32 cellular contexts compared by ENCODE assay signal in the genomic region with DNA sequence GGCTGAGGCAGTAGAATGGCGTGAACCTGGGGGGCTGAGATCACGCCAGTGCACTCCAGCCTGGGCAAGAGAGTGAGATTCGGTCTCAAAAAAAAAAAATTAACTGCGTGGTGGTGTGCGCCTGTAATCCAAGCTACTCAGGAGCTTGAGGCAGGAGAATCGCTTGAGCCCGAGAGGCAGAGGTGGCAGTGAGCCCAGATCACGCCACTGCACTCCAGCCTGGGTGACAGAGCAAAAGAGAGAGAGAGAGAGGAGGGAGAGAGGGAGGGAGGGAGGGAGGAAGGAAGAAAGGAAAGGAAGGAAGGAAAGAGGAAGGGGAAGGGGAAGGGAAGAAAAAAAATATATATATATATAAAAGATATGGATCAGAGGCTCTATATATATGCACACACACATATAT. TPM values are rescaled to one million over a fixed set of nuclear protein-coding genes. Genes with fewer than 3 reads are reported as not detected.
"Had no signal": no experiment of that assay in that cellular context is flagged by ENCODE, and none has a peak within 500 bp of the region (broad histone marks: within the 10 kb centered on the region; RNA-seq: fewer than 3 reads in every experiment).

No MANE protein-coding gene starts in this region.

- H3K27ac ChIP-seq: adrenal gland, body of pancreas, breast epithelium, KMS-11, VCaP had no signal

- DNase-seq: activated B cell treated with CpG ODN at 0.5 μM for 24 hours; activated CD4-positive, alpha-beta memory T cell treated with anti-CD3 and anti-CD28 coated beads for 36 hours; activated CD4-positive, alpha-beta T cell treated with anti-CD3 and anti-CD28 coated beads for 4 hours; activated CD4-positive, alpha-beta T cell treated with anti-CD3 and anti-CD28 coated beads, Interleukin-2, amount 50 U/mL, for 1 hour; activated CD4-positive, CD25-positive, alpha-beta regulatory T cell treated with anti-CD3 and anti-CD28 coated beads, Interleukin-2, amount 50 U/mL, for 72 hours; activated CD8-positive, alpha-beta memory T cell treated with anti-CD3 and anti-CD28 coated beads, Interleukin-2, amount 50 U/mL, for 4 hours; activated gamma-delta T cell treated with Interleukin-2 at 50 U/mL for 16 hours; activated naive CD4-positive, alpha-beta T cell treated with anti-CD3 and anti-CD28 coated beads for 36 hours; activated T-cell treated with anti-CD3 and anti-CD28 coated beads for 4 hours; activated T-cell treated with anti-CD3 and anti-CD28 coated beads, Interleukin-2, amount 50 U/mL, for 4 hours; body of pancreas; NCI-H1105 treated with DMSO at 0.1 percent for 48 hours; NCI-H1436; NCI-H1694; NCI-H1930; NCI-H2171 treated with DMSO at 0.1 percent for 48 hours; NCI-H345; NCI-H524 treated with DMSO at 0.1 percent for 48 hours; SIG-M5; SW 1271; T-helper 1 cell; T-helper 2 cell; T-helper 9 cell had no signal

- ATAC-seq: activated naive CD4-positive, alpha-beta T cell treated with anti-CD3 and anti-CD28 coated beads, Interleukin-2, amount 50 U/mL, for 72 hours; activated T-cell treated with anti-CD3 and anti-CD28 coated beads, Interleukin-2, amount 50 U/mL, for 4 hours; body of pancreas; SK-N-SH treated with all-trans-retinoic acid at 6 μM for 48 hours had no signal

- H3K4me3 ChIP-seq: adrenal gland, body of pancreas, breast epithelium had no signal

- H3K9me3 ChIP-seq: adrenal gland, body of pancreas, breast epithelium had no signal

- H3K4me1 ChIP-seq: adrenal gland, breast epithelium had no signal

- H3K27me3 ChIP-seq: adrenal gland, body of pancreas, breast epithelium had no signal

RNA-seq across cellular contexts. Expression of a gene that starts 6.0 kb away (rescaled TPM):
- total RNA-seq: activated B cell treated with CpG ODN at 0.5 μM for 24 hours; activated CD4-positive, alpha-beta memory T cell treated with anti-CD3 and anti-CD28 coated beads for 36 hours; activated naive CD4-positive, alpha-beta T cell treated with anti-CD3 and anti-CD28 coated beads for 36 hours; activated T-cell treated with anti-CD3 and anti-CD28 coated beads, Interleukin-2, amount 50 U/mL, for 4 hours; activated T-helper 1 cell treated with anti-CD3 and anti-CD28 coated beads, Interleukin-12 subunit alpha, Interleukin-12 subunit beta, Interleukin-2, Interleukin-4 antibody, amounts not matched to agents 30 ng/mL and 10 ng/mL and 1 ng/mL, durations not matched to agents 14 hours and 24 hours and 36 hours; body of pancreas; cardiac septum; OCI-LY7 had no signal
